ENCODE assay signal across 8 cellular contexts in the genomic region with DNA sequence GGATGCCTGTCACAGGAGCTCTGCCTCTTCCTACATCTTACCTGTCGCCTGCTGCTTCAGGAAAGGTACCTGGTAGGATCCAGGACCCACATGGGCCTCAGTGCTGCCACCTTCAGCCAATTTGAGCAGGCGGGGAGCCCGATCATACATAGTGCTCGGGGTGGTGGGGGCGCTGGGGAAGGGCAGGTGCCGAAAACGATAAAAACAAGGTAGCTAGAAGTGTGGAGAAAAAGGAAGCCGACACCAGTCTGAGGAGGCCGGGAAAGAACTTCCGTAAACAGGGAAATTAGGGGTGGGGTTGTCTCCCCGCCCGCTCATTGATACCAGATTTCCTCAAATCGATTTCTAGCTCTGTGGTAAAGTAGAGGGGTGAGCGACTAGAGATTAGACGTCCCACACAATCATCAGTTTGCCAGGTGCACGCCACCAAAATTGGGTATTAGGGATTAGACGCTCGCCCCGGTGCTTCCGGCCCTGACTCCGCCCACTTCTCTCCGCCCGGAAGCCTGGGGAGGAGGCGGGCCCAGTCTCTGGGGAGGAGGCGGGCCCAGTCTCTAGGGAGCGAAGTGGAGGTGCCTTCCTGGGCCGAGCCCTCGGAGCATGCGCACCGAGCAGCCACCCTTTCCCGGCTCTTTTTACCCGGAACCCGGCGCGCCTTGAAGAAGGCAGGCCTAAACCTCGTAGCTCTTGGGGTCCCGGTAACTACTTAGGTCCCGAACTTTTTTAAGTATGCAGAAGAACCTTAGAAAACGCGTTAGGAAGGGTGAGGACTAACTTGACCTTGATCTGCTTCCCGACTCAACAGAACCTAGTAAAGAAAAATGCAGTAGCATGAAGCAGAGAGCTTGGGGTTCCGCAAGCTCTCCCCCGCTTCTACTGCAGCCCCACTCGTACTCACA. TPM values are rescaled to one million over a fixed set of nuclear protein-coding genes. Genes with fewer than 3 reads are reported as not detected.
DNase-seq lines count a peak whose midpoint lies in the region; ATAC-seq and TF ChIP-seq lines count a peak whose summit lies in the region.

Gene STPG2, minus strand, starts transcription at position 476 of the 899 bp plus-strand sequence.

- peak within 1 kb of the TSS; percentile 89 to 95 (median 93) for H3K4me3 Mint-ChIP-seq in T-cell
- peak within 1 kb of the TSS; percentile 97 for H3K4me3 Mint-ChIP-seq in progenitor cell of endocrine pancreas (ENCODE audit: low read depth)

- H3K27ac Mint-ChIP-seq in T-cell (peak within 1 kb of the TSS; percentile 98 to 99), progenitor cell of endocrine pancreas (peak within 1 kb of the TSS; percentile 97)

- H3K4me1 Mint-ChIP-seq in T-cell, result peaks cover 21 to 26% (median 22%) of the 10 kb centered on the region in 3 donors
- peaks cover 19% of the 10 kb centered on the region for H3K4me1 Mint-ChIP-seq in progenitor cell of endocrine pancreas (ENCODE audit: low read depth)

- TF ChIP-seq CTCF in GM12874 (IDR thresholded peaks at IDR 0.05; ENCODE audit: insufficient read depth, low read depth, low read length) (peak; percentile 61), progenitor cell of endocrine pancreas (IDR thresholded peaks at IDR 0.05; ENCODE audit: unreplicated experiment) (peak; percentile 68)

- POLR2A ChIA-PET in T-cell (lab: Charles Lee), result interaction anchor here in 1 of 2 donors (0.7 kb wide), 1 partner anchor 261 kb away, joined by 3 read pairs; no protein-coding TSS in a partner anchor

- intact Hi-C loops in left ventricle myocardium superior (cut with micrococcal nuclease), result no loop called here

- H3K36me3 Mint-ChIP-seq in T-cell, result no peaks in the 10 kb centered on the region
- no peaks in the 10 kb centered on the region for H3K36me3 Mint-ChIP-seq in progenitor cell of endocrine pancreas (ENCODE audit: insufficient read depth)

- peak; percentile 96 for ATAC-seq in HG02678 (IDR thresholded peaks at IDR 0.05; ENCODE audit: unreplicated experiment)
- ATAC-seq in T-cell (replicated peaks in 1 of 4), result peak; percentile 98 to 100 (median 99)
- peak; percentile 100 for ATAC-seq in left ventricle myocardium superior

- H3K9me3 Mint-ChIP-seq in T-cell, result no peaks in the 10 kb centered on the region
- H3K9me3 Mint-ChIP-seq in progenitor cell of endocrine pancreas (ENCODE audit: low read depth), result peaks cover 3% of the 10 kb centered on the region

- DNase-seq in NCI-H1417 treated with DMSO at 0.1 percent for 48 hours (lab: John Stamatoyannopoulos, UW), result peak; percentile 88
- DNase-seq in T-cell, result peak; percentile 82 to 96 (median 90)
- DNase-seq in amygdala (lab: John Stamatoyannopoulos, UW), result peak; percentile 5 to 95 (median 87)
- DNase-seq in left ventricle myocardium superior, result peak; percentile 96
- DNase-seq in progenitor cell of endocrine pancreas (ENCODE audit: low spot score, unreplicated experiment), result peak; percentile 86
- DNase-seq in ureter (ENCODE audit: low spot score), result peak; percentile 95

- no peaks in the 10 kb centered on the region for H3K27me3 Mint-ChIP-seq in T-cell
- no peaks in the 10 kb centered on the region for H3K27me3 Mint-ChIP-seq in progenitor cell of endocrine pancreas

- CTCF ChIA-PET in T-cell (lab: Charles Lee), result interaction anchor here (0.6 to 2.4 kb wide), 15 partner anchors 8 to 1807 kb away, joined by 3 to 17 read pairs (median 4); partner anchors contain the start of genes METAP1 (in 1 of the 2), RAP1GDS1 (in 1 of the 2) and TRMT10A (in 1 of the 2)

RNA-seq across cellular contexts. Expression of gene STPG2, which starts in this region (rescaled TPM):
- under 1 TPM in 3 of 5 donors, not detected in 2; 0.19 to 0.35 (median 0.26) TPM for total RNA-seq in T-cell
- 0.15 TPM for total RNA-seq in left ventricle myocardium superior
- 0.53 and 1.1 TPM in 2 replicates for total RNA-seq in progenitor cell of endocrine pancreas
- total RNA-seq in ureter, result 1.4 TPM

Comparison
In these comparisons a context has a peak if more than half of its experiments do, and no peak if none do; other contexts are left out.
1. Peak in every context shown above with its lines: DNase-seq and ATAC-seq.
2. Peak in DNase-seq and ATAC-seq in T-cell; RNA of the gene not detected or under 1 TPM.
3. Peak in DNase-seq and ATAC-seq in left ventricle myocardium superior; RNA of the gene not detected or under 1 TPM.